ENCODE assay signal across 28 cellular contexts in genomic region chr10:43591303-43591904, GRCh38. TPM values are rescaled to one million over a fixed set of nuclear protein-coding genes. Genes with fewer than 3 reads are reported as not detected.
"Had no signal": no experiment of that assay in that cellular context is flagged by ENCODE, and none has a peak within 500 bp of the region (broad histone marks: within the 10 kb centered on the region; RNA-seq: fewer than 3 reads in every experiment).

No MANE protein-coding gene starts in this region.

- H2AFZ ChIP-seq: parathyroid adenoma had no signal

- H3K79me2 ChIP-seq: parathyroid adenoma had no signal

- H3K4me1 ChIP-seq: parathyroid adenoma, psoas muscle, tibial artery, uterus had no signal

- H3K4me3 ChIP-seq: ovary, psoas muscle, skin epidermis, smooth muscle cell, spleen, suprapubic skin, testis, tibial artery, transverse colon, upper lobe of right lung, uterus had no signal

- H3K9ac ChIP-seq: parathyroid adenoma had no signal

- H3K9me3 ChIP-seq: neutrophil, ovary, psoas muscle, suprapubic skin, testis, tibial artery, transverse colon, upper lobe of right lung, uterus had no signal

- H3K4me2 ChIP-seq: smooth muscle cell had no signal

- H3K36me3 ChIP-seq: neutrophil, ovary, spleen, suprapubic skin, tibial artery, transverse colon, upper lobe of right lung, uterus had no signal

- DNase-seq: naive thymus-derived CD8-positive, alpha-beta T cell; nephron progenitor cell; nucleus accumbens; ovary; posterior cingulate gyrus; psoas muscle; right cardiac atrium; spleen; stimulated activated CD4-positive, alpha-beta T cell treated with anti-CD3 and anti-CD28 coated beads, Interleukin-12 subunit alpha, Interleukin-12 subunit beta, amount 100 ng/mL, for 4 hours; stimulated activated CD4-positive, alpha-beta T cell treated with anti-CD3 and anti-CD28 coated beads, Interleukin-1b, Interleukin-23, amount 100 ng/mL, for 48 hours; stimulated activated CD4-positive, alpha-beta T cell treated with anti-CD3 and anti-CD28 coated beads, Interleukin-4, amount 100 ng/mL, for 1 hour; stimulated activated CD4-positive, alpha-beta T cell treated with anti-CD3 and anti-CD28 coated beads, Interleukin-4, amount 100 ng/mL, for 4 hours; stimulated activated CD8-positive, alpha-beta memory T cell treated with anti-CD3 and anti-CD28 coated beads, Interleukin-4, amount 100 ng/mL, for 48 hours; stimulated activated naive CD4-positive, alpha-beta T cell; stimulated activated naive CD8-positive, alpha-beta T cell treated with anti-CD3 and anti-CD28 coated beads, Interleukin-15, amount 100 ng/mL, for 72 hours; stimulated activated naive CD8-positive, alpha-beta T cell treated with anti-CD3 and anti-CD28 coated beads, Interleukin-15, Interleukin-2, amounts not matched to agents 100 U/mL and 50 U/mL, for 24 hours; substantia nigra; testis; tibial artery; transverse colon; upper lobe of right lung; uterus had no signal

- H3K27ac ChIP-seq: neutrophil, ovary, parathyroid adenoma, psoas muscle, skin epidermis, spleen, suprapubic skin, testis, tibial artery, transverse colon, upper lobe of right lung, uterus had no signal

- H3K27me3 ChIP-seq: neutrophil, ovary, spleen, testis, tibial artery, transverse colon, upper lobe of right lung, uterus had no signal

RNA-seq across cellular contexts. Expression of gene ZNF239, which starts 17.0 kb away (rescaled TPM):
- total RNA-seq: natural killer cell treated with Interleukin-12 subunit alpha and Interleukin-12 subunit beta and Interleukin-15 and Interleukin-18, amount 100 ng/mL, for 72 hours had no signal
